ENCODE assay signal across 25 cellular contexts in genomic region chr11:1473011-1473628, GRCh38. TPM values are rescaled to one million over a fixed set of nuclear protein-coding genes. Genes with fewer than 3 reads are reported as not detected.
DNase-seq lines count a peak whose midpoint lies in the region; ATAC-seq and TF ChIP-seq lines count a peak whose summit lies in the region.
"Had no signal": no experiment of that assay in that cellular context is flagged by ENCODE, and none has a peak within 500 bp of the region (broad histone marks: within the 10 kb centered on the region; RNA-seq: fewer than 3 reads in every experiment).

No MANE protein-coding gene starts in this region.

- H3K27me3 Mint-ChIP-seq in activated naive CD4-positive, alpha-beta T cell treated with anti-CD3 and anti-CD28 coated beads, Interleukin-2, amount 10 ng/mL, durations not matched to agents 7 days and 5 days = no peaks in the 10 kb centered on the region
- H3K27me3 Mint-ChIP-seq: CD8-positive, alpha-beta memory T cell had no signal

- H3K36me3 ChIP-seq in gastroesophageal sphincter (peaks cover 0 to 100% of the 10 kb centered on the region in 2 donors), mucosa of descending colon (ENCODE audit: low read depth) (no peaks in the 10 kb centered on the region), upper lobe of right lung (peaks cover 83% of the 10 kb centered on the region)

- H3K9me3 ChIP-seq in gastroesophageal sphincter (no peaks in the 10 kb centered on the region), mucosa of descending colon (no peaks in the 10 kb centered on the region), upper lobe of right lung (no peaks in the 10 kb centered on the region)

- CTCF ChIA-PET in activated naive CD4-positive, alpha-beta T cell treated with anti-CD3 and anti-CD28 coated beads, Interleukin-2, amount 10 ng/mL, durations not matched to agents 7 days and 5 days (lab: Charles Lee) = no interaction called here

- no peak overlapping the region for H3K4me3 Mint-ChIP-seq in activated naive CD4-positive, alpha-beta T cell treated with anti-CD3 and anti-CD28 coated beads, Interleukin-2, amount 10 ng/mL, durations not matched to agents 7 days and 5 days
- H3K4me3 Mint-ChIP-seq: CD8-positive, alpha-beta memory T cell had no signal

- ATAC-seq in gastroesophageal sphincter (no peak), mucosa of descending colon (no peak), upper lobe of right lung (no peak), GM21423 (IDR thresholded peaks at IDR 0.05; ENCODE audit: unreplicated experiment) (no peak), omental fat pad (ENCODE audit: low FRiP score) (no peak)

- H3K27ac Mint-ChIP-seq in activated naive CD4-positive, alpha-beta T cell treated with anti-CD3 and anti-CD28 coated beads, Interleukin-2, amount 10 ng/mL, durations not matched to agents 7 days and 5 days = peak overlapping the region; percentile 30
- H3K27ac Mint-ChIP-seq: CD8-positive, alpha-beta memory T cell had no signal

- peak overlapping the region in 3 of 4 donors; percentile 4 to 53 (median 52) for H3K27ac ChIP-seq in gastroesophageal sphincter
- H3K27ac ChIP-seq in upper lobe of right lung = no peak overlapping the region
- H3K27ac ChIP-seq: 22Rv1, KMS-11, RWPE1 had no signal

- WGBS in gastroesophageal sphincter (ENCODE audit: low coverage in 1 of 2), 2 donors = 67 to 100% methylated on average over 1 of the region's 12 CpGs

- no peaks in the 10 kb centered on the region for H3K4me1 Mint-ChIP-seq in activated naive CD4-positive, alpha-beta T cell treated with anti-CD3 and anti-CD28 coated beads, Interleukin-2, amount 10 ng/mL, durations not matched to agents 7 days and 5 days
- H3K4me1 Mint-ChIP-seq: CD8-positive, alpha-beta memory T cell had no signal

- H3K36me3 Mint-ChIP-seq in activated naive CD4-positive, alpha-beta T cell treated with anti-CD3 and anti-CD28 coated beads, Interleukin-2, amount 10 ng/mL, durations not matched to agents 7 days and 5 days = peaks cover 10% of the 10 kb centered on the region

- DNase-seq in activated naive CD4-positive, alpha-beta T cell treated with anti-CD3 and anti-CD28 coated beads, Interleukin-2, amount 10 ng/mL, durations not matched to agents 7 days and 5 days = no peak
- DNase-seq in activated naive CD4-positive, alpha-beta T cell treated with anti-CD3 and anti-CD28 coated beads, Interleukin-2, amount 50 U/mL, for 16 hours = no peak
- DNase-seq in mucosa of descending colon = peak in 2 of 3 donors; percentile 11 to 39
- peak; percentile 54 for DNase-seq in upper lobe of right lung
- no peak for DNase-seq in omental fat pad (ENCODE audit: low spot score)
- no peak for DNase-seq in occipital lobe (lab: John Stamatoyannopoulos, UW)
- DNase-seq: ACHN, C1 segment of cervical spinal cord, Calu3, DMS153, GOT3, HCEC 1CT, IMR-90, NCI-H1105, NCI-H146, NCI-H2029, NCI-H2227 treated with DMSO at 0.1 percent for 48 hours, NCI-H510A, NCI-H748 treated with DMSO at 0.1 percent for 48 hours had no signal

- TF ChIP-seq POLR2A in gastroesophageal sphincter (IDR thresholded peaks at IDR 0.05) = no peak

- no peak for TF ChIP-seq EP300 in gastroesophageal sphincter (IDR thresholded peaks at IDR 0.05)

- intact Hi-C loops in mucosa of descending colon (cut with DNase I, micrococcal nuclease) (no loop called here), upper lobe of right lung (cut with DNase I) (no loop called here)

- TF ChIP-seq CTCF in gastroesophageal sphincter (IDR thresholded peaks at IDR 0.05) = no peak
- no peak for TF ChIP-seq CTCF in mucosa of descending colon (IDR thresholded peaks at IDR 0.05)
- TF ChIP-seq CTCF in upper lobe of right lung (IDR thresholded peaks at IDR 0.05) = no peak
- no peak for TF ChIP-seq CTCF in omental fat pad (IDR thresholded peaks at IDR 0.05)

- no peaks in the 10 kb centered on the region for H3K9me3 Mint-ChIP-seq in activated naive CD4-positive, alpha-beta T cell treated with anti-CD3 and anti-CD28 coated beads, Interleukin-2, amount 10 ng/mL, durations not matched to agents 7 days and 5 days
- H3K9me3 Mint-ChIP-seq: CD8-positive, alpha-beta memory T cell had no signal

- H3K4me1 ChIP-seq in gastroesophageal sphincter (peaks cover 0 to 49% (median 0%) of the 10 kb centered on the region in 3 donors), mucosa of descending colon (ENCODE audit: low read depth) (no peaks in the 10 kb centered on the region), upper lobe of right lung (no peaks in the 10 kb centered on the region)

- H3K4me3 ChIP-seq in gastroesophageal sphincter (no peak overlapping the region), mucosa of descending colon (no peak overlapping the region), upper lobe of right lung (no peak overlapping the region)

- H3K27me3 ChIP-seq in gastroesophageal sphincter (no peaks in the 10 kb centered on the region), upper lobe of right lung (no peaks in the 10 kb centered on the region)

RNA-seq across cellular contexts. Expression of gene MOB2, which starts 13.5 kb away (rescaled TPM):
- total RNA-seq in gastroesophageal sphincter = 100 to 1,000 TPM in 2 of 4 donors, 10 to 100 TPM in 2; 59.6 to 103 (median 87.8) TPM
- total RNA-seq in mucosa of descending colon = 100 to 1,000 TPM in 1 of 3 donors, 10 to 100 TPM in 2; 54.9 to 108 (median 61.5) TPM
- 58.9 TPM for total RNA-seq in upper lobe of right lung
- 10 to 100 TPM; 27.3 to 64.9 (median 34.1) TPM for total RNA-seq in omental fat pad
- total RNA-seq in occipital lobe = 13.7 TPM

Comparison
In these comparisons a context has a peak if more than half of its experiments do, and no peak if none do; other contexts are left out.
1. DNase-seq: peak in mucosa of descending colon (2 of 3) and upper lobe of right lung (single experiment); none in activated naive CD4-positive, alpha-beta T cell treated with anti-CD3 and anti-CD28 coated beads, Interleukin-2, amount 10 ng/mL, durations not matched to agents 7 days and 5 days (single experiment), activated naive CD4-positive, alpha-beta T cell treated with anti-CD3 and anti-CD28 coated beads, Interleukin-2, amount 50 U/mL, for 16 hours (single experiment), omental fat pad (single experiment) and occipital lobe (single experiment).